ENCODE assay signal across 11 cellular contexts in genomic region chr10:110392860-110393732, GRCh38.
DNase-seq lines count a peak whose midpoint lies in the region; ATAC-seq and TF ChIP-seq lines count a peak whose summit lies in the region.
"Had no signal": no experiment of that assay in that cellular context is flagged by ENCODE, and none has a peak within 500 bp of the region (broad histone marks: within the 10 kb centered on the region; RNA-seq: fewer than 3 reads in every experiment).

No MANE protein-coding gene starts in this region.

- TF ChIP-seq CTCF in RWPE2 (IDR thresholded peaks at IDR 0.05; ENCODE audit: poor library complexity, severe bottlenecking) (no peak), fibroblast of villous mesenchyme (IDR thresholded peaks at IDR 0.05; ENCODE audit: insufficient read depth, low read depth, low read length) (no peak), smooth muscle cell (IDR thresholded peaks at IDR 0.05; ENCODE audit: borderline replicate concordance, insufficient read depth, poor library complexity, severe bottlenecking) (no peak)

- DNase-seq in DMS 273 (lab: John Stamatoyannopoulos, UW; ENCODE audit: unreplicated experiment) (peak; percentile 30), DMS 273 treated with DMSO at 0.1 percent for 48 hours (lab: John Stamatoyannopoulos, UW) (no peak), RWPE2 (ENCODE audit: low spot score) (no peak), fibroblast of villous mesenchyme (ENCODE audit: low read depth) (peak; percentile 96), smooth muscle cell (lab: John Stamatoyannopoulos, UW; ENCODE audit: unreplicated experiment) (peak; percentile 35), iPS-NIHi7 (ENCODE audit: extremely low spot score) (no peak)
- DNase-seq in stimulated activated CD4-positive, alpha-beta T cell treated with anti-CD3 and anti-CD28 coated beads, Interleukin-1b, Interleukin-23, amount 100 ng/mL, for 48 hours: no peak
- DNase-seq: Kasumi-1, PC-9 had no signal

- H2AFZ ChIP-seq in smooth muscle cell (ENCODE audit: low read depth): peak overlapping the region; percentile 82
- H2AFZ ChIP-seq: PC-9 had no signal

- H3K36me3 ChIP-seq in RWPE2 (ENCODE audit: low read depth) (no peaks in the 10 kb centered on the region), smooth muscle cell (ENCODE audit: low read depth) (no peaks in the 10 kb centered on the region)

- H3K4me3 ChIP-seq in RWPE2 (ENCODE audit: severe bottlenecking): no peak overlapping the region
- H3K4me3 ChIP-seq in fibroblast of villous mesenchyme (ENCODE audit: low read depth, low read length): no peak overlapping the region
- no peak overlapping the region for H3K4me3 ChIP-seq in smooth muscle cell
- H3K4me3 ChIP-seq: PC-9 had no signal

- no peaks in the 10 kb centered on the region for H3K9me3 ChIP-seq in RWPE2 (ENCODE audit: severe bottlenecking)
- no peaks in the 10 kb centered on the region for H3K9me3 ChIP-seq in smooth muscle cell (replicated peaks; ENCODE audit: low read depth)

- H3K9ac ChIP-seq in smooth muscle cell (ENCODE audit: low read depth): no peak overlapping the region

- no peaks in the 10 kb centered on the region for H3F3A ChIP-seq in smooth muscle cell (ENCODE audit: low read depth)

- H3K4me1 ChIP-seq in RWPE2 (ENCODE audit: insufficient read depth, poor library complexity, severe bottlenecking) (peaks cover 23% of the 10 kb centered on the region), smooth muscle cell (ENCODE audit: low read depth) (peaks cover 12% of the 10 kb centered on the region)

- H3K79me2 ChIP-seq in smooth muscle cell (ENCODE audit: low read depth): no peaks in the 10 kb centered on the region

- peak overlapping the region; percentile 40 for H3K4me2 ChIP-seq in smooth muscle cell
- H3K4me2 ChIP-seq: PC-9 had no signal

- 53% methylated on average over 19 of the region's 19 CpGs for WGBS in smooth muscle cell (ENCODE audit: low lambda C conversion rate)

- H3K27ac ChIP-seq in RWPE2 (ENCODE audit: poor library complexity, severe bottlenecking): peak overlapping the region; percentile 10
- H3K27ac ChIP-seq in smooth muscle cell (ENCODE audit: low read depth): no peak overlapping the region
- H3K27ac ChIP-seq: 22Rv1, PC-9 had no signal

- H3K27me3 ChIP-seq in RWPE2 (ENCODE audit: insufficient read depth, poor library complexity, severe bottlenecking) (no peaks in the 10 kb centered on the region), smooth muscle cell (ENCODE audit: low read depth) (no peaks in the 10 kb centered on the region)

- no peaks in the 10 kb centered on the region for H4K20me1 ChIP-seq in smooth muscle cell (ENCODE audit: low read depth)

- ATAC-seq in RWPE2 (ENCODE audit: low read depth) (no peak; the same call in 2 of the 3 replicates), GM21825 (IDR thresholded peaks at IDR 0.05; ENCODE audit: unreplicated experiment) (no peak)

Comparison
In these comparisons a context has a peak if more than half of its experiments do, and no peak if none do; other contexts are left out.
1. DNase-seq: peak in DMS 273 (single experiment), fibroblast of villous mesenchyme (single experiment) and smooth muscle cell (single experiment); none in DMS 273 treated with DMSO at 0.1 percent for 48 hours (single experiment), RWPE2 (single experiment), iPS-NIHi7 (single experiment) and stimulated activated CD4-positive, alpha-beta T cell treated with anti-CD3 and anti-CD28 coated beads, Interleukin-1b, Interleukin-23, amount 100 ng/mL, for 48 hours (single experiment).